ENCODE assay signal across 21 cellular contexts in genomic region chr12:131598717-131599116, GRCh38.
A peak's percentile ranks its signal among the peaks of the same experiment; 100 is the strongest.
DNase-seq lines count a peak whose midpoint lies in the region; ATAC-seq and TF ChIP-seq lines count a peak whose summit lies in the region.
"Had no signal": no experiment of that assay in that cellular context is flagged by ENCODE, and none has a peak within 500 bp of the region (broad histone marks: within the 10 kb centered on the region; RNA-seq: fewer than 3 reads in every experiment).

No MANE protein-coding gene starts in this region.

- H3K4me3 Mint-ChIP-seq in activated CD4-positive, alpha-beta T cell treated with anti-CD3 and anti-CD28 coated beads for 36 hours, result no peak overlapping the region
- no peak overlapping the region for H3K4me3 Mint-ChIP-seq in WTC11
- H3K4me3 Mint-ChIP-seq in effector memory CD8-positive, alpha-beta T cell, result peak overlapping the region in 1 of 2 donors; percentile 64
- H3K4me3 Mint-ChIP-seq: CD4-positive, alpha-beta T cell; HFFc6 had no signal

- H3K27me3 Mint-ChIP-seq in activated CD4-positive, alpha-beta T cell treated with anti-CD3 and anti-CD28 coated beads for 36 hours, result no peaks in the 10 kb centered on the region
- no peaks in the 10 kb centered on the region for H3K27me3 Mint-ChIP-seq in WTC11 (ENCODE audit: low read depth)
- H3K27me3 Mint-ChIP-seq in effector memory CD8-positive, alpha-beta T cell, result no peaks in the 10 kb centered on the region
- H3K27me3 Mint-ChIP-seq: CD4-positive, alpha-beta T cell had no signal

- POLR2A ChIA-PET in activated CD4-positive, alpha-beta T cell treated with anti-CD3 and anti-CD28 coated beads for 36 hours (lab: Charles Lee), result no interaction called here
- POLR2A ChIA-PET in WTC11 (lab: Charles Lee), result no interaction called here

- H3K4me1 ChIP-seq in prostate gland (replicated peaks), result no peaks in the 10 kb centered on the region
- H3K4me1 ChIP-seq: Caco-2 had no signal

- H3K9me3 Mint-ChIP-seq in activated CD4-positive, alpha-beta T cell treated with anti-CD3 and anti-CD28 coated beads for 36 hours (ENCODE audit: low read depth), result no peaks in the 10 kb centered on the region
- no peaks in the 10 kb centered on the region for H3K9me3 Mint-ChIP-seq in WTC11
- no peaks in the 10 kb centered on the region for H3K9me3 Mint-ChIP-seq in effector memory CD8-positive, alpha-beta T cell
- H3K9me3 Mint-ChIP-seq: CD4-positive, alpha-beta T cell; HFFc6 had no signal

- H3K36me3 ChIP-seq in prostate gland, result no peaks in the 10 kb centered on the region

- TF ChIP-seq CTCF in WTC11 (IDR thresholded peaks at IDR 0.05), result no peak
- TF ChIP-seq CTCF in prostate gland (IDR thresholded peaks at IDR 0.05), result no peak

- no peak for TF ChIP-seq POLR2A in prostate gland (IDR thresholded peaks at IDR 0.05)

- peak; percentile 27 for DNase-seq in activated CD4-positive, alpha-beta T cell treated with anti-CD3 and anti-CD28 coated beads for 36 hours
- DNase-seq in activated CD4-positive, alpha-beta T cell treated with anti-CD3 and anti-CD28 coated beads, Interleukin-2, amount 50 U/mL, for 48 hours, result no peak
- peak; percentile 58 for DNase-seq in WTC11 (ENCODE audit: low spot score)
- no peak for DNase-seq in effector memory CD8-positive, alpha-beta T cell
- DNase-seq in stimulated activated CD8-positive, alpha-beta memory T cell treated with anti-CD3 and anti-CD28 coated beads, Interleukin-4, amount 100 ng/mL, for 48 hours, result peak; percentile 32
- no peak for DNase-seq in GM19240 (ENCODE audit: insufficient read length, low spot score)
- DNase-seq in occipital lobe (lab: John Stamatoyannopoulos, UW), result no peak
- no peak for DNase-seq in prostate gland (ENCODE audit: low spot score)
- DNase-seq: Caco-2; CD4-positive, alpha-beta T cell; GDM1; HFFc6; NCI-H187; NCI-H226; NCI-H524; PC-3; RPMI8226; SHP77 treated with DMSO at 0.1 percent for 48 hours had no signal

- no peak overlapping the region for H3K27ac ChIP-seq in prostate gland
- H3K27ac ChIP-seq: 22Rv1, GM23248, KMS-11 had no signal

- H3K27me3 ChIP-seq in prostate gland (replicated peaks; ENCODE audit: insufficient read depth), result no peaks in the 10 kb centered on the region

- ATAC-seq in activated CD4-positive, alpha-beta T cell treated with anti-CD3 and anti-CD28 coated beads for 36 hours, result no peak
- peak; percentile 85 for ATAC-seq in WTC11
- peak; percentile 60 for ATAC-seq in effector memory CD8-positive, alpha-beta T cell (replicated peaks)
- ATAC-seq: PC-3 had no signal

- H3K9me3 ChIP-seq in prostate gland, result no peaks in the 10 kb centered on the region
- H3K9me3 ChIP-seq: Caco-2 had no signal

- intact Hi-C loops in activated CD4-positive, alpha-beta T cell treated with anti-CD3 and anti-CD28 coated beads for 36 hours (cut with DNase I, micrococcal nuclease), result no loop called here
- intact Hi-C loops in prostate gland (cut with DNase I), result no loop called here

- WGBS in prostate gland, result 74% methylated on average over 5 of the region's 5 CpGs

- H3K4me1 Mint-ChIP-seq in activated CD4-positive, alpha-beta T cell treated with anti-CD3 and anti-CD28 coated beads for 36 hours, result peaks cover 13% of the 10 kb centered on the region
- 0 out of 2 replicates have a peak, but pooled peaks cover 3% of the 10 kb centered on the region for H3K4me1 Mint-ChIP-seq in WTC11
- peaks cover 23 to 28% of the 10 kb centered on the region in 2 donors for H3K4me1 Mint-ChIP-seq in effector memory CD8-positive, alpha-beta T cell (ENCODE audit: low read depth in 2 of 2)

- H3K27ac Mint-ChIP-seq in activated CD4-positive, alpha-beta T cell treated with anti-CD3 and anti-CD28 coated beads for 36 hours, result no peak overlapping the region
- no peak overlapping the region for H3K27ac Mint-ChIP-seq in WTC11
- peak overlapping the region; percentile 51 to 79 for H3K27ac Mint-ChIP-seq in effector memory CD8-positive, alpha-beta T cell
- H3K27ac Mint-ChIP-seq: CD4-positive, alpha-beta T cell; HFFc6 had no signal

- CTCF ChIA-PET in activated CD4-positive, alpha-beta T cell treated with anti-CD3 and anti-CD28 coated beads for 36 hours (lab: Charles Lee), result no interaction called here
- CTCF ChIA-PET in WTC11 (lab: Charles Lee), result no interaction called here

- no peak overlapping the region for H3K4me3 ChIP-seq in prostate gland
- H3K4me3 ChIP-seq: GM23248 had no signal

- no peaks in the 10 kb centered on the region for H3K36me3 Mint-ChIP-seq in activated CD4-positive, alpha-beta T cell treated with anti-CD3 and anti-CD28 coated beads for 36 hours (ENCODE audit: low read depth)
- no peaks in the 10 kb centered on the region for H3K36me3 Mint-ChIP-seq in WTC11
- H3K36me3 Mint-ChIP-seq in effector memory CD8-positive, alpha-beta T cell (ENCODE audit: insufficient read depth), result no peaks in the 10 kb centered on the region

TF ChIP-seq in WTC11, 78 proteins besides CTCF, POLR2A, EP300 and RAD21:
- no peak for TF ChIP-seq ARID4B (CRISPR knock-in tag; IDR thresholded peaks at IDR 0.05; ENCODE audit: borderline replicate concordance)

Comparison
In these comparisons a context has a peak if more than half of its experiments do, and no peak if none do; other contexts are left out.
1. DNase-seq: peak in activated CD4-positive, alpha-beta T cell treated with anti-CD3 and anti-CD28 coated beads for 36 hours (single experiment), WTC11 (single experiment) and stimulated activated CD8-positive, alpha-beta memory T cell treated with anti-CD3 and anti-CD28 coated beads, Interleukin-4, amount 100 ng/mL, for 48 hours (single experiment); none in activated CD4-positive, alpha-beta T cell treated with anti-CD3 and anti-CD28 coated beads, Interleukin-2, amount 50 U/mL, for 48 hours (0 of 2), effector memory CD8-positive, alpha-beta T cell (0 of 3), GM19240 (single experiment), occipital lobe (single experiment) and prostate gland (single experiment).
2. H3K27ac Mint-ChIP-seq: peak in effector memory CD8-positive, alpha-beta T cell (2 of 2); none in activated CD4-positive, alpha-beta T cell treated with anti-CD3 and anti-CD28 coated beads for 36 hours (single experiment) and WTC11 (single experiment).